ENCODE assay signal across 23 cellular contexts in genomic region chr7:12941512-12941911, GRCh38.
DNase-seq lines count a peak whose midpoint lies in the region; ATAC-seq, FAIRE-seq and TF ChIP-seq lines count a peak whose summit lies in the region.
"Had no signal": no experiment of that assay in that cellular context is flagged by ENCODE, and none has a peak within 500 bp of the region (broad histone marks: within the 10 kb centered on the region; RNA-seq: fewer than 3 reads in every experiment).

No MANE protein-coding gene starts in this region.

- 77 to 81% (median 77%) methylated on average over 8 of the region's 8 CpGs for WGBS in small intestine, 3 donors

- H3K9me1 ChIP-seq in keratinocyte (ENCODE audit: control insufficient read depth, extremely low read depth, insufficient read depth, low read length): no peaks in the 10 kb centered on the region

- H2AFZ ChIP-seq in keratinocyte (ENCODE audit: control insufficient read depth, low read length): peak overlapping the region; percentile 89
- H2AFZ ChIP-seq: GM23338 had no signal

- DNase-seq in NCI-H510A (lab: John Stamatoyannopoulos, UW): peak; percentile 33
- peak; percentile 18 to 83 for DNase-seq in T47D (ENCODE audit: low read depth in 1 of 2, low spot score in 1 of 2)
- no peak for DNase-seq in keratinocyte (ENCODE audit: low read depth, low spot score)
- DNase-seq in small intestine: no peak
- no peak for DNase-seq in posterior cingulate gyrus
- no peak for DNase-seq in dorsolateral prefrontal cortex
- DNase-seq in effector memory CD8-positive, alpha-beta T cell: no peak
- DNase-seq: cerebellar nuclear complex; DMS79 treated with DMSO at 0.1 percent for 48 hours; effector CD8-positive, alpha-beta T cell; islet precursor cell; lower lobe of right lung; NCI-H1930; NCI-H774; psoas muscle; uterus had no signal

- H3K27ac ChIP-seq in keratinocyte (ENCODE audit: control insufficient read depth, insufficient read depth, low read length) (peak overlapping the region; percentile 85), skin epidermis (peak overlapping the region in 11 of 21 experiments; percentile 30 to 65 (median 55)), small intestine (ENCODE audit: low read depth in 1 of 2, low read length in 1 of 2) (no peak overlapping the region), dorsolateral prefrontal cortex (no peak overlapping the region)
- H3K27ac ChIP-seq: ascending aorta, BLaER1, esophagus muscularis mucosa, lower lobe of right lung, psoas muscle, uterus had no signal

- H3K27me3 Mint-ChIP-seq in effector memory CD8-positive, alpha-beta T cell: peaks cover 0 to 17% of the 10 kb centered on the region in 2 donors

- H3K9ac ChIP-seq in keratinocyte (ENCODE audit: control insufficient read depth, extremely low read depth, insufficient read depth, low read length): peak overlapping the region; percentile 58
- H3K9ac ChIP-seq: BLaER1 had no signal

- H3K36me3 ChIP-seq in keratinocyte (ENCODE audit: control insufficient read depth in 2 of 2, extremely low read depth in 1 of 2, insufficient read depth in 2 of 2, low read length in 2 of 2): no peaks in the 10 kb centered on the region
- no peaks in the 10 kb centered on the region for H3K36me3 ChIP-seq in small intestine (ENCODE audit: control insufficient read depth in 2 of 2, insufficient read depth in 2 of 2, low read length in 2 of 2)
- H3K36me3 ChIP-seq: ascending aorta, BLaER1, esophagus muscularis mucosa, lower lobe of right lung, uterus had no signal

- intact Hi-C loops in posterior cingulate gyrus (cut with DNase I): no loop called here
- intact Hi-C loops in dorsolateral prefrontal cortex (cut with DNase I): no loop called here

- H4K20me1 ChIP-seq in keratinocyte (ENCODE audit: control insufficient read depth, extremely low read depth, insufficient read depth, low read length): no peaks in the 10 kb centered on the region
- H4K20me1 ChIP-seq: BLaER1 had no signal

- H3K4me3 ChIP-seq in keratinocyte (ENCODE audit: control insufficient read depth in 2 of 3, extremely low read depth in 1 of 3, insufficient read depth in 2 of 3, low read depth in 1 of 3, low read length in 3 of 3): peak overlapping the region in 1 of 3 experiments; percentile 56
- no peak overlapping the region for H3K4me3 ChIP-seq in skin epidermis
- no peak overlapping the region for H3K4me3 ChIP-seq in small intestine (ENCODE audit: low read depth in 1 of 2, low read length in 2 of 2)
- no peak overlapping the region for H3K4me3 ChIP-seq in dorsolateral prefrontal cortex
- H3K4me3 ChIP-seq: ascending aorta, BLaER1, esophagus muscularis mucosa, GM23338, lower lobe of right lung, psoas muscle, uterus had no signal

- no peaks in the 10 kb centered on the region for H3K36me3 Mint-ChIP-seq in effector memory CD8-positive, alpha-beta T cell (ENCODE audit: insufficient read depth)

- H3K27me3 ChIP-seq in keratinocyte (ENCODE audit: control insufficient read depth, extremely low read depth, insufficient read depth, low read length) (no peaks in the 10 kb centered on the region), small intestine (ENCODE audit: control insufficient read depth in 2 of 2, insufficient read depth in 2 of 2, low read length in 2 of 2) (no peaks in the 10 kb centered on the region), dorsolateral prefrontal cortex (no peaks in the 10 kb centered on the region)
- H3K27me3 ChIP-seq: ascending aorta, BLaER1, esophagus muscularis mucosa, uterus had no signal

- dilution Hi-C loops in keratinocyte (cut with MboI; ENCODE audit: extremely low pct_ligation_motif_present, low sequenced_read_pairs): no loop called here

- peak overlapping the region; percentile 88 for H3K4me2 ChIP-seq in keratinocyte (ENCODE audit: control insufficient read depth, extremely low read depth, insufficient read depth, low read depth, low read length)
- H3K4me2 ChIP-seq: BLaER1, GM23338 had no signal

- H3K4me1 ChIP-seq in keratinocyte (ENCODE audit: control insufficient read depth, extremely low read depth, insufficient read depth, low read length) (peaks cover 29% of the 10 kb centered on the region), small intestine (ENCODE audit: control insufficient read depth in 2 of 2, insufficient read depth in 1 of 2, low read depth in 1 of 2, low read length in 1 of 2) (no peaks in the 10 kb centered on the region)
- H3K4me1 ChIP-seq: ascending aorta, BLaER1, lower lobe of right lung, psoas muscle, uterus had no signal

- no peaks in the 10 kb centered on the region for H3K79me2 ChIP-seq in keratinocyte (ENCODE audit: control insufficient read depth, insufficient read depth, low read length)

- H3K27ac Mint-ChIP-seq in effector memory CD8-positive, alpha-beta T cell: no peak overlapping the region
- H3K27ac Mint-ChIP-seq: activated naive CD4-positive, alpha-beta T cell treated with anti-CD3 and anti-CD28 coated beads, Interleukin-2, amount 50 U/mL, for 72 hours; GM23338; T-helper 2 cell treated with Interferon-gamma antibody and Interleukin-4, amounts not matched to agents 5 μg/mL and 100 μg/mL, for 36 hours had no signal

- no peaks in the 10 kb centered on the region for H3K4me1 Mint-ChIP-seq in effector memory CD8-positive, alpha-beta T cell (ENCODE audit: low read depth in 2 of 2)

- H3K9me3 ChIP-seq in keratinocyte (ENCODE audit: control insufficient read depth, low read depth, low read length): no peaks in the 10 kb centered on the region
- no peaks in the 10 kb centered on the region for H3K9me3 ChIP-seq in small intestine (ENCODE audit: control insufficient read depth, low read depth)
- H3K9me3 ChIP-seq: ascending aorta, BLaER1, lower lobe of right lung, psoas muscle, uterus had no signal

- H3K9me3 Mint-ChIP-seq in effector memory CD8-positive, alpha-beta T cell: peaks cover 0 to 2% of the 10 kb centered on the region in 2 donors

- in situ Hi-C loops in T47D (cut with HindIII; ENCODE audit: low pct_unique_long_range_greater_than_20kb, low sequenced_read_pairs): no loop called here

- FAIRE-seq in keratinocyte (lab: Jason Lieb, UNC) (peak; percentile 97), small intestine (lab: Jason Lieb, UNC) (no peak)

- no peak overlapping the region for H3K4me3 Mint-ChIP-seq in effector memory CD8-positive, alpha-beta T cell
- H3K4me3 Mint-ChIP-seq: GM23338; T-helper 2 cell treated with Interferon-gamma antibody and Interleukin-4, amounts not matched to agents 5 μg/mL and 100 μg/mL, for 36 hours had no signal

- TF ChIP-seq CTCF in keratinocyte (optimal IDR thresholded peaks at IDR 0.05 in 1 of 3, IDR thresholded peaks at IDR 0.05 in 1 of 3, conservative IDR thresholded peaks at IDR 0.05 in 1 of 3; ENCODE audit: extremely low read depth in 1 of 3, insufficient read depth in 2 of 3, low read length in 3 of 3) (no peak), dorsolateral prefrontal cortex (IDR thresholded peaks at IDR 0.05 in 54 of 56, conservative IDR thresholded peaks at IDR 0.05 in 2 of 56; ENCODE audit: low read depth in 1 of 56, partially characterized antibody in 56 of 56) (no peak)

- ATAC-seq in effector memory CD8-positive, alpha-beta T cell (replicated peaks): no peak
- ATAC-seq: activated naive CD4-positive, alpha-beta T cell treated with anti-CD3 and anti-CD28 coated beads, Interleukin-2, amount 50 U/mL, for 72 hours; GM23338; psoas muscle had no signal

Comparison
In these comparisons a context has a peak if more than half of its experiments do, and no peak if none do; other contexts are left out.
1. DNase-seq: peak in NCI-H510A (single experiment) and T47D (2 of 2); none in keratinocyte (single experiment), small intestine (single experiment), posterior cingulate gyrus (0 of 10), dorsolateral prefrontal cortex (0 of 10) and effector memory CD8-positive, alpha-beta T cell (0 of 3).
2. H3K27ac ChIP-seq: peak in keratinocyte (single experiment) and skin epidermis (11 of 21); none in small intestine (0 of 2) and dorsolateral prefrontal cortex (0 of 59).